In genomic region chr11:14907411-14908213, GRCh38 we compare ENCODE assay signal across 8 cellular contexts. TPM values are rescaled to one million over a fixed set of nuclear protein-coding genes. Genes with fewer than 3 reads are reported as not detected.
A peak's percentile ranks its signal among the peaks of the same experiment; 100 is the strongest.
DNase-seq lines count a peak whose midpoint lies in the region; ATAC-seq and TF ChIP-seq lines count a peak whose summit lies in the region.

No MANE protein-coding gene starts in this region.

- H3K9me3 Mint-ChIP-seq in MCF 10A (ENCODE audit: unreplicated experiment) = no peaks in the 10 kb centered on the region

- H3K4me3 ChIP-seq in WERI-Rb-1 (ENCODE audit: low read depth, low read length) (no peak overlapping the region), left lung (no peak overlapping the region)

- POLR2A ChIA-PET in MCF 10A (lab: Yijun Ruan, JAX) = interaction anchor here (0.6 to 3.6 kb wide), 9 partner anchors 9 to 292 kb away, joined by 3 to 19 read pairs (median 5); partner anchors contain the start of gene CYP2R1

- H3K27me3 ChIP-seq in WERI-Rb-1 (ENCODE audit: insufficient read depth, low read depth, severe bottlenecking) (peaks cover 5% of the 10 kb centered on the region), left lung (no peaks in the 10 kb centered on the region)

- no TSS peak for BruUV-seq in MCF 10A (replicated peaks; lab: Mats Ljungman, UMichigan)

- H3K36me3 ChIP-seq in WERI-Rb-1 = no peaks in the 10 kb centered on the region
- H3K36me3 ChIP-seq in left lung = no peaks in the 10 kb centered on the region

- H3K27me3 Mint-ChIP-seq in MCF 10A (ENCODE audit: insufficient read depth, unreplicated experiment) = peaks cover 22% of the 10 kb centered on the region

- ATAC-seq in HG02870 (IDR thresholded peaks at IDR 0.05; ENCODE audit: unreplicated experiment) = peak; percentile 61
- ATAC-seq in left lung = peak; percentile 85

- no peaks in the 10 kb centered on the region for H3K36me3 Mint-ChIP-seq in MCF 10A (ENCODE audit: insufficient read depth, unreplicated experiment)

- peak overlapping the region; percentile 43 for H3K4me3 Mint-ChIP-seq in MCF 10A (ENCODE audit: unreplicated experiment)

- H3K9me3 ChIP-seq in WERI-Rb-1 (ENCODE audit: severe bottlenecking) (no peaks in the 10 kb centered on the region), left lung (no peaks in the 10 kb centered on the region)

- peaks cover 0 to 28% of the 10 kb centered on the region in 2 donors for H3K4me1 ChIP-seq in left lung

- DNase-seq in NCI-H2171 treated with DMSO at 0.1 percent for 48 hours (lab: John Stamatoyannopoulos, UW) (peak; percentile 29), NCI-H2171 (lab: John Stamatoyannopoulos, UW) (no peak), NCI-H2029 (lab: John Stamatoyannopoulos, UW) (peak; percentile 70), WERI-Rb-1 (peak; percentile 78), MCF 10A (ENCODE audit: unreplicated experiment) (peak; percentile 70), left lung (peak; percentile 84 to 95)
- peak; percentile 72 to 79 (median 74) for DNase-seq in stimulated activated CD4-positive, alpha-beta T cell treated with anti-CD3 and anti-CD28 coated beads, TNF-alpha, amount 100 ng/mL, for 4 hours (ENCODE audit: low read depth in 3 of 3)

- TF ChIP-seq CTCF in WERI-Rb-1 (IDR thresholded peaks at IDR 0.05; ENCODE audit: low read depth, low read length) (peak; percentile 91), MCF 10A (IDR thresholded peaks at IDR 0.05; ENCODE audit: unreplicated experiment) (peak; percentile 90), left lung (IDR thresholded peaks at IDR 0.05) (peak; percentile 78 to 89)

- CTCF ChIA-PET in MCF 10A (lab: Yijun Ruan, JAX) = interaction anchor here (0.6 to 7.7 kb wide), 112 partner anchors 7 to 1707 kb away, joined by 3 to 292 read pairs (median 6); partner anchors contain the start of genes CALCB, COPB1, CYP2R1 and PSMA1

- H3K27ac Mint-ChIP-seq in MCF 10A (ENCODE audit: low read depth, unreplicated experiment) = no peak overlapping the region

- H3K27ac ChIP-seq in WERI-Rb-1 (no peak overlapping the region), left lung (no peak overlapping the region)

- peaks cover 16% of the 10 kb centered on the region for H3K4me1 Mint-ChIP-seq in MCF 10A (ENCODE audit: insufficient read depth, unreplicated experiment)

- intact Hi-C loops in MCF 10A (cut with micrococcal nuclease) = loop anchor here (1.0 kb wide), 8 partner anchors 99 to 370 kb away; no protein-coding TSS in a partner anchor
- intact Hi-C loops in left lung (cut with DNase I) = loop anchor here in 1 of 2 donors (5.0 to 10.0 kb wide), 3 partner anchors 115 to 373 kb away; partner anchors contain the start of gene CALCB

RNA-seq across cellular contexts. Expression of gene CYP2R1, which starts 15.6 kb away (rescaled TPM):
- total RNA-seq in MCF 10A (2022) (20.5 and 22.0 TPM in 2 replicates), left lung (10 to 100 TPM; 11.5 to 13.3 TPM)
